11 cellular contexts compared by ENCODE assay signal in the genomic region with DNA sequence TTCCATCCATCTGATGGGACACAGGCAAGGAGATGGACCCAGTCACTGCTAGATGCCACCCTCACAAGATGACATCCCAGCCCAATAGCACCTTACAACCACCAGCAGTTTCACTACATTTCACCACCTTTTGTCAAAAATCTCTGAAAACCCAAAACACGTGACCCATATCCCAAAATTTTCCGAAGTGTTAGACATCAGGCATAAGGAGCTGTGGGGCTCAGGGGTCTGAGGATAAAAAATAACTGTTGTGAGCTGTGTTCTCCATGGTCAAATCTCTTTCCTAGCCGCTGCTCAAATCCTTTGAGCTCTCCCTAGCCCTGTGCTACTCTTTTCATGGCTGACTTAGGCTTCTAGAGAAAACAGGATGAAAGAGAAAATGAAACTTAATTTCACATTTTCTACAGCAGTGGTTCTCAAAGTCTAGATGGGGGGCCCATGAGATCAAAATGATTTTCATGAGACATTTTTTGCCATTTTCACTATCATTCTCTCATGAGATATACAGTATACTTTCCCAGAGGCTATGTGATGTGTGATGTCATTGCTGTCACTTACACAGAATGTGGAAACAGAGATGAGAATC. TPM values are rescaled to one million over a fixed set of nuclear protein-coding genes. Genes with fewer than 3 reads are reported as not detected.
DNase-seq lines count a peak whose midpoint lies in the region; ATAC-seq and TF ChIP-seq lines count a peak whose summit lies in the region.
"Had no signal": no experiment of that assay in that cellular context is flagged by ENCODE, and none has a peak within 500 bp of the region (broad histone marks: within the 10 kb centered on the region; RNA-seq: fewer than 3 reads in every experiment).

No MANE protein-coding gene starts in this region.

- peaks cover 3% of the 10 kb centered on the region for H3K9me3 Mint-ChIP-seq in activated T-helper 1 cell treated with anti-CD3 and anti-CD28 coated beads, Interleukin-12 subunit alpha, Interleukin-12 subunit beta, Interleukin-2, Interleukin-4 antibody, amounts not matched to agents 30 ng/mL and 10 ng/mL and 1 ng/mL, durations not matched to agents 14 hours and 24 hours and 36 hours

- 87 to 92% methylated on average over 3 of the region's 3 CpGs for WGBS in tibial nerve, 2 donors

- no peak for TF ChIP-seq POLR2A in tibial nerve (IDR thresholded peaks at IDR 0.05)

- TF ChIP-seq EP300 in tibial nerve (IDR thresholded peaks at IDR 0.05) = no peak

- H3K4me3 Mint-ChIP-seq in activated T-helper 1 cell treated with anti-CD3 and anti-CD28 coated beads, Interleukin-12 subunit alpha, Interleukin-12 subunit beta, Interleukin-2, Interleukin-4 antibody, amounts not matched to agents 30 ng/mL and 10 ng/mL and 1 ng/mL, durations not matched to agents 14 hours and 24 hours and 36 hours = peak overlapping the region; percentile 89

- peak; percentile 14 for DNase-seq in activated T-helper 1 cell treated with anti-CD3 and anti-CD28 coated beads, Interleukin-12 subunit alpha, Interleukin-12 subunit beta, Interleukin-2, Interleukin-4 antibody, amounts not matched to agents 30 ng/mL and 10 ng/mL and 1 ng/mL, durations not matched to agents 14 hours and 24 hours and 36 hours (ENCODE audit: low spot score)
- DNase-seq in tibial nerve (ENCODE audit: low spot score in 2 of 2) (no peak), A172 (ENCODE audit: low spot score) (no peak), NCI-H82 treated with DMSO at 0.1 percent for 48 hours (lab: John Stamatoyannopoulos, UW; ENCODE audit: unreplicated experiment) (no peak), right atrium auricular region (ENCODE audit: low spot score) (no peak)
- DNase-seq: KBM-7, posterior cingulate gyrus had no signal

- ATAC-seq in GM18498 (IDR thresholded peaks at IDR 0.05; ENCODE audit: unreplicated experiment) (peak; percentile 62), GM19463 (IDR thresholded peaks at IDR 0.05; ENCODE audit: unreplicated experiment) (peak; percentile 32), HG03064 (IDR thresholded peaks at IDR 0.05; ENCODE audit: low read depth, unreplicated experiment) (peak; percentile 42)

- H3K27ac ChIP-seq in tibial nerve (no peak overlapping the region), right atrium auricular region (no peak overlapping the region)

- H3K4me3 ChIP-seq in tibial nerve = no peak overlapping the region
- no peak overlapping the region for H3K4me3 ChIP-seq in right atrium auricular region

- H3K36me3 ChIP-seq in tibial nerve (no peaks in the 10 kb centered on the region), right atrium auricular region (no peaks in the 10 kb centered on the region)

- H3K4me1 ChIP-seq in tibial nerve = no peaks in the 10 kb centered on the region
- H3K4me1 ChIP-seq in right atrium auricular region = no peaks in the 10 kb centered on the region

- H3K4me1 Mint-ChIP-seq in activated T-helper 1 cell treated with anti-CD3 and anti-CD28 coated beads, Interleukin-12 subunit alpha, Interleukin-12 subunit beta, Interleukin-2, Interleukin-4 antibody, amounts not matched to agents 30 ng/mL and 10 ng/mL and 1 ng/mL, durations not matched to agents 14 hours and 24 hours and 36 hours (ENCODE audit: low read depth) = peaks cover 85% of the 10 kb centered on the region

- H3K27ac Mint-ChIP-seq in activated T-helper 1 cell treated with anti-CD3 and anti-CD28 coated beads, Interleukin-12 subunit alpha, Interleukin-12 subunit beta, Interleukin-2, Interleukin-4 antibody, amounts not matched to agents 30 ng/mL and 10 ng/mL and 1 ng/mL, durations not matched to agents 14 hours and 24 hours and 36 hours = peak overlapping the region; percentile 99

- TF ChIP-seq CTCF in tibial nerve (IDR thresholded peaks at IDR 0.05) (no peak), right atrium auricular region (IDR thresholded peaks at IDR 0.05) (no peak)

- H3K27me3 ChIP-seq in tibial nerve = no peaks in the 10 kb centered on the region
- H3K27me3 ChIP-seq in right atrium auricular region = no peaks in the 10 kb centered on the region

- H3K9me3 ChIP-seq in tibial nerve (no peaks in the 10 kb centered on the region), right atrium auricular region (no peaks in the 10 kb centered on the region)

- H3K36me3 Mint-ChIP-seq in activated T-helper 1 cell treated with anti-CD3 and anti-CD28 coated beads, Interleukin-12 subunit alpha, Interleukin-12 subunit beta, Interleukin-2, Interleukin-4 antibody, amounts not matched to agents 30 ng/mL and 10 ng/mL and 1 ng/mL, durations not matched to agents 14 hours and 24 hours and 36 hours (ENCODE audit: low read depth) = peaks cover 40% of the 10 kb centered on the region

- intact Hi-C loops in activated T-helper 1 cell treated with anti-CD3 and anti-CD28 coated beads, Interleukin-12 subunit alpha, Interleukin-12 subunit beta, Interleukin-2, Interleukin-4 antibody, amounts not matched to agents 30 ng/mL and 10 ng/mL and 1 ng/mL, durations not matched to agents 14 hours and 24 hours and 36 hours (cut with micrococcal nuclease) = loop anchor here (5.0 kb wide), 4 partner anchors 275 to 680 kb away; no protein-coding TSS in a partner anchor

- H3K27me3 Mint-ChIP-seq in activated T-helper 1 cell treated with anti-CD3 and anti-CD28 coated beads, Interleukin-12 subunit alpha, Interleukin-12 subunit beta, Interleukin-2, Interleukin-4 antibody, amounts not matched to agents 30 ng/mL and 10 ng/mL and 1 ng/mL, durations not matched to agents 14 hours and 24 hours and 36 hours (ENCODE audit: insufficient read depth) = no peaks in the 10 kb centered on the region

RNA-seq across cellular contexts. Expression of gene TIMD4, which starts 40.7 kb away (rescaled TPM):
- 24.5 and 27.3 TPM in 2 replicates for total RNA-seq in activated T-helper 1 cell treated with anti-CD3 and anti-CD28 coated beads, Interleukin-12 subunit alpha, Interleukin-12 subunit beta, Interleukin-2, Interleukin-4 antibody, amounts not matched to agents 30 ng/mL and 10 ng/mL and 1 ng/mL, durations not matched to agents 14 hours and 24 hours and 36 hours
- total RNA-seq in tibial nerve (not detected), right atrium auricular region (under 1 TPM in 1 of 2 donors, not detected in 1; 0.71 TPM)
- not detected in 2 replicates for total RNA-seq in A172 (2014; rRNA removed; shearing (Covaris generic))
- total RNA-seq: G401 had no signal

Comparison
In these comparisons a context has a peak if more than half of its experiments do, and no peak if none do; other contexts are left out.
1. RNA of gene TIMD4, which starts 40.7 kb away (total RNA-seq): 24.5 to 27.3 TPM in activated T-helper 1 cell treated with anti-CD3 and anti-CD28 coated beads, Interleukin-12 subunit alpha, Interleukin-12 subunit beta, Interleukin-2, Interleukin-4 antibody, amounts not matched to agents 30 ng/mL and 10 ng/mL and 1 ng/mL, durations not matched to agents 14 hours and 24 hours and 36 hours; 0.71 TPM in right atrium auricular region, not detected in tibial nerve and not detected in A172; every median in the first group is over 10 times any median in the second.
2. Peak in every context shown above with its lines, with median percentiles within 50 percentile points of each other: ATAC-seq.